27 cellular contexts compared by ENCODE assay signal in the genomic region with DNA sequence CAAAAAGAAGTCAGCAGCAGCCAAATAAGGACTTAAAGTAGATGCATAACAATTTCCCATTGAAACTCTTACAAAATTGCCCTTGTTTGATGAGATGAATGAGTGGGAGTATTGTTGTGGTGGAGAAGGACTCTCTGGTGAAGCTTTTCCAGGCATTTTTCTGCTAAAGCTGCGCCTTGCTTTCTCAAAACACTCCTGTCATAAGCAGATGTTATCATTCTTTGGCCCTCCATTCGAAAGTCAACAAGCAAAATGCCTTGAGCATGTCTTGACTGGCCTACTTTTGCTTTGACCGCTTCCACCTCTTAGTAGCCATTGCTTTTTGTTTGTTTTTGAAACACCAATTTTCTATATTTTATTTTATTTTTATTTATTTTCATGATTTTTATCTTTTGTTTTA.
"Had no signal": no experiment of that assay in that cellular context is flagged by ENCODE, and none has a peak within 500 bp of the region (broad histone marks: within the 10 kb centered on the region; RNA-seq: fewer than 3 reads in every experiment).

No MANE protein-coding gene starts in this region.

- DNase-seq: dorsolateral prefrontal cortex; effector CD4-positive, alpha-beta T cell; erythroblast; esophagus squamous epithelium; gastrocnemius medialis; heart left ventricle; kidney; mesendoderm; midbrain; naive thymus-derived CD4-positive, alpha-beta T cell; nucleus accumbens; stimulated activated CD4-positive, alpha-beta T cell treated with anti-CD3 and anti-CD28 coated beads, Interleukin-12 subunit alpha, Interleukin-12 subunit beta, amount 100 ng/mL, for 4 hours; stimulated activated CD4-positive, alpha-beta T cell treated with anti-CD3 and anti-CD28 coated beads, Interleukin-1b, Interleukin-23, amount 100 ng/mL, for 48 hours; stimulated activated CD4-positive, alpha-beta T cell treated with anti-CD3 and anti-CD28 coated beads, Interleukin-4, amount 100 ng/mL, for 1 hour; stimulated activated CD8-positive, alpha-beta memory T cell treated with anti-CD3 and anti-CD28 coated beads, Interleukin-4, amount 100 ng/mL, for 48 hours; stimulated activated naive CD4-positive, alpha-beta T cell; stimulated activated naive CD8-positive, alpha-beta T cell treated with anti-CD3 and anti-CD28 coated beads, Interleukin-15, amount 100 ng/mL, for 72 hours; transverse colon; upper lobe of right lung; uterus had no signal

- H3K27ac ChIP-seq: dorsolateral prefrontal cortex, esophagus squamous epithelium, gastrocnemius medialis, heart left ventricle, hepatocyte, prostate gland, right atrium auricular region, suprapubic skin, transverse colon, upper lobe of right lung, uterus had no signal

- H3K4me1 ChIP-seq: esophagus squamous epithelium, gastrocnemius medialis, heart left ventricle, prostate gland, right atrium auricular region, suprapubic skin, transverse colon, upper lobe of right lung, uterus had no signal

- H3K79me2 ChIP-seq: hepatocyte had no signal

- H3K36me3 ChIP-seq: esophagus squamous epithelium, gastrocnemius medialis, heart left ventricle, prostate gland, right atrium auricular region, suprapubic skin, transverse colon, upper lobe of right lung, uterus had no signal

- H2AFZ ChIP-seq: hepatocyte had no signal

- H3K27me3 ChIP-seq: esophagus squamous epithelium, gastrocnemius medialis, heart left ventricle, hepatocyte, right atrium auricular region, suprapubic skin, transverse colon, upper lobe of right lung, uterus had no signal

- H3K4me2 ChIP-seq: hepatocyte, smooth muscle cell had no signal

- H3K4me3 ChIP-seq: dorsolateral prefrontal cortex, esophagus squamous epithelium, gastrocnemius medialis, heart left ventricle, hepatocyte, prostate gland, right atrium auricular region, smooth muscle cell, suprapubic skin, transverse colon, upper lobe of right lung, uterus had no signal

- H3K9me3 ChIP-seq: esophagus squamous epithelium, gastrocnemius medialis, heart left ventricle, prostate gland, right atrium auricular region, suprapubic skin, transverse colon, upper lobe of right lung, uterus had no signal

- ATAC-seq: gastrocnemius medialis; heart left ventricle; left lobe of liver; naive thymus-derived CD4-positive, alpha-beta T cell; sciatic nerve; stimulated activated naive CD8-positive, alpha-beta T cell treated with anti-CD3 and anti-CD28 coated beads, Interleukin-15, amount 100 ng/mL, for 72 hours; upper lobe of right lung had no signal
